Comparison of ENCODE assay signal across 15 cellular contexts in the genomic region with DNA sequence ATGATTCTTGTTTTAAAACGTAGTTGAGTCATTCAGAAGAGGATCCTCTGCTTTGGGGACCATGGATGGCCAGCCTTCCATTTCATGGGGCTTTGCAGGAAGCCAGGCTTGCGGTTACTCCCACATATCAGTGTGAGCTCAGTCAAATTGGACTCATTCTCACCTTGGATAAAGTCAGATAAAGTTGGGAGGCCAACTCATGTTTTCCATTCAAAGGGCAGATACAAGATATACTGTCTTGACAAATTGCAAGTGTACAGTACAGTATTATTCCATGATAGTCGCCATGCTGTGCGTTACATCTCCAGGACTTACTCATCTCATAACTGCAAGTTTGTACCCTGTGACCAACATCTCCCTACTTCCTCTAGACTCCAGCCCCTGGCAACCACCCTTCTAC. TPM values are rescaled to one million over a fixed set of nuclear protein-coding genes. Genes with fewer than 3 reads are reported as not detected.
DNase-seq lines count a peak whose midpoint lies in the region; ATAC-seq lines count a peak whose summit lies in the region.
"Had no signal": no experiment of that assay in that cellular context is flagged by ENCODE, and none has a peak within 500 bp of the region (broad histone marks: within the 10 kb centered on the region; RNA-seq: fewer than 3 reads in every experiment).

No MANE protein-coding gene starts in this region.

- ATAC-seq in activated T-cell treated with anti-CD3 and anti-CD28 coated beads, Interleukin-2, amount 50 U/mL, for 72 hours (replicated peaks in 1 of 2) = peak; percentile 34 to 35

- no peak overlapping the region for H3K27ac Mint-ChIP-seq in activated T-cell treated with anti-CD3 and anti-CD28 coated beads, Interleukin-2, amount 50 U/mL, for 72 hours
- H3K27ac Mint-ChIP-seq: CD4-positive, alpha-beta T cell had no signal

- peaks cover 0 to 3% of the 10 kb centered on the region in 2 donors for H3K9me3 Mint-ChIP-seq in activated T-cell treated with anti-CD3 and anti-CD28 coated beads, Interleukin-2, amount 50 U/mL, for 72 hours
- H3K9me3 Mint-ChIP-seq: CD4-positive, alpha-beta T cell had no signal

- H3K4me1 Mint-ChIP-seq in activated T-cell treated with anti-CD3 and anti-CD28 coated beads, Interleukin-2, amount 50 U/mL, for 72 hours (ENCODE audit: low read depth) = peaks cover 40% of the 10 kb centered on the region

- no peaks in the 10 kb centered on the region for H3K27me3 Mint-ChIP-seq in activated T-cell treated with anti-CD3 and anti-CD28 coated beads, Interleukin-2, amount 50 U/mL, for 72 hours (ENCODE audit: low read depth)
- H3K27me3 Mint-ChIP-seq: CD4-positive, alpha-beta T cell had no signal

- H3K36me3 Mint-ChIP-seq in activated T-cell treated with anti-CD3 and anti-CD28 coated beads, Interleukin-2, amount 50 U/mL, for 72 hours (ENCODE audit: insufficient read depth in 2 of 2) = peaks cover 0 to 2% of the 10 kb centered on the region in 2 donors

- DNase-seq in activated CD4-positive, alpha-beta T cell treated with anti-CD3 and anti-CD28 coated beads for 48 hours = peak; percentile 64
- no peak for DNase-seq in activated CD4-positive, alpha-beta T cell treated with anti-CD3 and anti-CD28 coated beads, Interleukin-2, amount 50 U/mL, for 4 hours
- DNase-seq in stimulated activated CD4-positive, alpha-beta T cell treated with anti-CD3 and anti-CD28 coated beads, Interleukin-12 subunit alpha, Interleukin-12 subunit beta, amount 100 ng/mL, for 48 hours (ENCODE audit: low read depth in 2 of 3, low spot score in 1 of 3) = peak in 2 of 3 donors; percentile 24 to 35
- DNase-seq in stimulated activated CD4-positive, alpha-beta T cell treated with anti-CD3 and anti-CD28 coated beads, Interleukin-4, amount 100 ng/mL, for 4 hours = no peak
- DNase-seq in activated T-cell treated with anti-CD3 and anti-CD28 coated beads, Interleukin-2, amount 50 U/mL, for 72 hours = peak in 1 of 2 donors; percentile 9
- peak; percentile 41 for DNase-seq in stimulated activated CD8-positive, alpha-beta memory T cell treated with anti-CD3 and anti-CD28 coated beads, Interleukin-4, amount 100 ng/mL, for 48 hours
- DNase-seq in Kasumi-1 (lab: John Stamatoyannopoulos, UW) = no peak
- DNase-seq: BE2C; CD4-positive, alpha-beta T cell; DMS153; GDM1; NCI-H1694 treated with DMSO at 0.1 percent for 48 hours; NCI-H345; NCI-H524 treated with DMSO at 0.1 percent for 48 hours; RPMI8226 had no signal

- H3K4me3 Mint-ChIP-seq in activated T-cell treated with anti-CD3 and anti-CD28 coated beads, Interleukin-2, amount 50 U/mL, for 72 hours = no peak overlapping the region
- H3K4me3 Mint-ChIP-seq: CD4-positive, alpha-beta T cell had no signal

RNA-seq across cellular contexts. Expression of gene B3GNT5, which starts 25.5 kb away (rescaled TPM):
- 10 to 100 TPM; 14.4 to 17.3 TPM for total RNA-seq in activated T-cell treated with anti-CD3 and anti-CD28 coated beads, Interleukin-2, amount 50 U/mL, for 72 hours

Comparison
In these comparisons a context has a peak if more than half of its experiments do, and no peak if none do; other contexts are left out.
1. DNase-seq: peak in activated CD4-positive, alpha-beta T cell treated with anti-CD3 and anti-CD28 coated beads for 48 hours (single experiment), stimulated activated CD4-positive, alpha-beta T cell treated with anti-CD3 and anti-CD28 coated beads, Interleukin-12 subunit alpha, Interleukin-12 subunit beta, amount 100 ng/mL, for 48 hours (2 of 3) and stimulated activated CD8-positive, alpha-beta memory T cell treated with anti-CD3 and anti-CD28 coated beads, Interleukin-4, amount 100 ng/mL, for 48 hours (single experiment); none in activated CD4-positive, alpha-beta T cell treated with anti-CD3 and anti-CD28 coated beads, Interleukin-2, amount 50 U/mL, for 4 hours (0 of 2), stimulated activated CD4-positive, alpha-beta T cell treated with anti-CD3 and anti-CD28 coated beads, Interleukin-4, amount 100 ng/mL, for 4 hours (0 of 2) and Kasumi-1 (0 of 2).